In the genomic region with DNA sequence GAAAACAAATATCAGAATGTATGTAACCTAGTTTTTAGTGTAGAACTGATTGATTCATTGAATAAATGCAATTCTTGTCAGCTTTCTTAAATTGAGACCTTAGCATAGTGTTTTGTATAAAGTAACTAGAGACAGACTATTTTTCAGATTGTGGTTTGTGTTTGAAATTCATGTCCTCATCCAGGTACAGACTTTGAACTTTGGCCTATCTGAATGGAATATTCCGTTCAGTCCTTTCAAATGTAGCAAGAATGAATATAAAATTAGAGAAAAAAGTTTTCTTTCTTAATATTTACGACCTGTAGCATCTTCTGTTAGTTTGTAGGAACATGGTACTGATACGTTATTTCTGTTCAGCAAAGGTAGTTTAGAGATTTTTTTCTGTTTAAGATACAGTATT, we compare ENCODE assay signal across 17 cellular contexts.
DNase-seq lines count a peak whose midpoint lies in the region; ATAC-seq and TF ChIP-seq lines count a peak whose summit lies in the region.
"Had no signal": no experiment of that assay in that cellular context is flagged by ENCODE, and none has a peak within 500 bp of the region (broad histone marks: within the 10 kb centered on the region; RNA-seq: fewer than 3 reads in every experiment).

No MANE protein-coding gene starts in this region.

- H3K27ac ChIP-seq in CD4-positive, CD25-positive, alpha-beta regulatory T cell (ENCODE audit: insufficient read depth, low read length, poor library complexity, severe bottlenecking) = peak overlapping the region; percentile 60
- H3K27ac ChIP-seq in right lobe of liver (peak overlapping the region; percentile 12 to 42 (median 12)), left ventricle myocardium inferior (replicated peaks) (no peak overlapping the region), PC-3 (ENCODE audit: low read length) (no peak overlapping the region)
- H3K27ac ChIP-seq: sigmoid colon had no signal

- intact Hi-C loops in right lobe of liver (cut with DNase I) (no loop called here), left ventricle myocardium inferior (cut with micrococcal nuclease) (no loop called here), PC-3 (cut with micrococcal nuclease) (loop anchor here (2.0 kb wide), 1 partner anchor 15 kb away; no protein-coding TSS in a partner anchor)

- H3K9me3 Mint-ChIP-seq in CD4-positive, CD25-positive, alpha-beta regulatory T cell = no peaks in the 10 kb centered on the region
- no peaks in the 10 kb centered on the region for H3K9me3 Mint-ChIP-seq in activated naive CD8-positive, alpha-beta T cell (ENCODE audit: low read depth)

- no peaks in the 10 kb centered on the region for H3K27me3 ChIP-seq in CD4-positive, CD25-positive, alpha-beta regulatory T cell (ENCODE audit: control insufficient read depth, insufficient read depth, low read length)
- no peaks in the 10 kb centered on the region for H3K27me3 ChIP-seq in right lobe of liver
- no peaks in the 10 kb centered on the region for H3K27me3 ChIP-seq in left ventricle myocardium inferior (ENCODE audit: low read depth)
- no peaks in the 10 kb centered on the region for H3K27me3 ChIP-seq in PC-3 (ENCODE audit: low read length)
- H3K27me3 ChIP-seq: sigmoid colon had no signal

- no peaks in the 10 kb centered on the region for H3K9me2 ChIP-seq in PC-3 (replicated peaks; ENCODE audit: low read length)

- 47% methylated on average over 3 of the region's 3 CpGs for WGBS in right lobe of liver (ENCODE audit: insufficient coverage, low coverage, low lambda C conversion rate, missing lambda C conversion rate)

- CTCF ChIA-PET in PC-3 (lab: Charles Lee) = no interaction called here

- 0 out of 2 replicates have a peak, but pooled peaks cover 6% of the 10 kb centered on the region for H4K20me1 ChIP-seq in PC-3 (ENCODE audit: low read length)

- H3K79me2 ChIP-seq in PC-3 (ENCODE audit: low read length) = peaks cover 23% of the 10 kb centered on the region

- no peaks in the 10 kb centered on the region for H3K27me3 Mint-ChIP-seq in CD4-positive, CD25-positive, alpha-beta regulatory T cell
- no peaks in the 10 kb centered on the region for H3K27me3 Mint-ChIP-seq in activated naive CD8-positive, alpha-beta T cell

- no TSS peak for BruUV-seq in PC-3 (replicated peaks; lab: Mats Ljungman, UMichigan)

- POLR2A ChIA-PET in PC-3 (lab: Charles Lee; ENCODE audit: unreplicated experiment) = no interaction called here

- H3K4me1 ChIP-seq in CD4-positive, CD25-positive, alpha-beta regulatory T cell (ENCODE audit: control insufficient read depth, insufficient read depth, low read length, poor library complexity, severe bottlenecking) = peaks cover 29% of the 10 kb centered on the region
- H3K4me1 ChIP-seq in right lobe of liver (peaks cover 0 to 14% (median 2%) of the 10 kb centered on the region in 4 donors), left ventricle myocardium inferior (no peaks in the 10 kb centered on the region), PC-3 (ENCODE audit: insufficient read depth, low read length) (no peaks in the 10 kb centered on the region)
- H3K4me1 ChIP-seq: sigmoid colon had no signal

- no peaks in the 10 kb centered on the region for H3K9me3 ChIP-seq in CD4-positive, CD25-positive, alpha-beta regulatory T cell (ENCODE audit: control insufficient read depth in 2 of 2, low read length in 2 of 2)
- H3K9me3 ChIP-seq in right lobe of liver (no peaks in the 10 kb centered on the region), left ventricle myocardium inferior (replicated peaks) (peaks cover 5% of the 10 kb centered on the region), PC-3 (ENCODE audit: low read length) (no peaks in the 10 kb centered on the region)
- H3K9me3 ChIP-seq: sigmoid colon had no signal

- DNase-seq in CD4-positive, CD25-positive, alpha-beta regulatory T cell = no peak
- DNase-seq in GM12865 (ENCODE audit: low read depth) = no peak
- DNase-seq in right lobe of liver = no peak
- no peak for DNase-seq in left ventricle myocardium inferior
- DNase-seq in GDM1 (lab: John Stamatoyannopoulos, UW) = no peak
- DNase-seq in PC-3 = no peak
- DNase-seq in stimulated activated CD8-positive, alpha-beta memory T cell treated with anti-CD3 and anti-CD28 coated beads, Interleukin-4, amount 100 ng/mL, for 48 hours = no peak
- DNase-seq: activated CD4-positive, CD25-positive, alpha-beta regulatory T cell treated with anti-CD3 and anti-CD28 coated beads, Interleukin-2, amount 50 U/mL, for 72 hours; left ventricle myocardium superior; NCI-H1417; NCI-H2171; PC-9; sigmoid colon; stimulated activated CD4-positive, alpha-beta T cell treated with anti-CD3 and anti-CD28 coated beads, Interleukin-2, amount 100 ng/mL, for 24 hours; T-helper 9 cell had no signal

- no peak overlapping the region for H3K9ac ChIP-seq in PC-3 (ENCODE audit: low read length)

- no peak overlapping the region for H3K4me3 Mint-ChIP-seq in CD4-positive, CD25-positive, alpha-beta regulatory T cell
- H3K4me3 Mint-ChIP-seq in activated naive CD8-positive, alpha-beta T cell = peak overlapping the region; percentile 39

- no peak overlapping the region for H2AFZ ChIP-seq in PC-3 (ENCODE audit: low read length)
- H2AFZ ChIP-seq: PC-9 had no signal

- H3K4me3 ChIP-seq in CD4-positive, CD25-positive, alpha-beta regulatory T cell (ENCODE audit: low read depth, low read length) = peak overlapping the region; percentile 63
- H3K4me3 ChIP-seq in GM12865 (ENCODE audit: low read depth, low read length) = peak overlapping the region; percentile 33
- no peak overlapping the region for H3K4me3 ChIP-seq in right lobe of liver
- H3K4me3 ChIP-seq in left ventricle myocardium inferior = no peak overlapping the region
- no peak overlapping the region for H3K4me3 ChIP-seq in PC-3 (ENCODE audit: low read length)
- H3K4me3 ChIP-seq: PC-9, sigmoid colon had no signal

- no peak for TF ChIP-seq CTCF in GM12865 (IDR thresholded peaks at IDR 0.05; ENCODE audit: insufficient read depth, low read depth, low read length, missing control alignments)
- no peak for TF ChIP-seq CTCF in right lobe of liver (IDR thresholded peaks at IDR 0.05)
- TF ChIP-seq CTCF in left ventricle myocardium inferior (IDR thresholded peaks at IDR 0.05; ENCODE audit: borderline replicate concordance) = no peak
- no peak for TF ChIP-seq CTCF in PC-3 (conservative IDR thresholded peaks at IDR 0.05; ENCODE audit: low read depth, low read length)

- ATAC-seq in CD4-positive, CD25-positive, alpha-beta regulatory T cell (ENCODE audit: low read depth in 2 of 2) = no peak
- ATAC-seq in right lobe of liver = peak; percentile 63 to 76 (median 68)
- no peak for ATAC-seq in PC-3
- ATAC-seq: esophagus mucosa, left ventricle myocardium superior had no signal

- H3K36me3 ChIP-seq in CD4-positive, CD25-positive, alpha-beta regulatory T cell (ENCODE audit: control insufficient read depth, insufficient read depth, low read length) = no peaks in the 10 kb centered on the region
- H3K36me3 ChIP-seq in right lobe of liver (no peaks in the 10 kb centered on the region), left ventricle myocardium inferior (no peaks in the 10 kb centered on the region), PC-3 (ENCODE audit: low read depth, low read length) (no peaks in the 10 kb centered on the region)
- H3K36me3 ChIP-seq: sigmoid colon had no signal

- H3F3A ChIP-seq in PC-3 (ENCODE audit: low read length, unreplicated experiment) = no peaks in the 10 kb centered on the region

- peaks cover 37 to 66% (median 63%) of the 10 kb centered on the region in 4 donors for H3K4me1 Mint-ChIP-seq in CD4-positive, CD25-positive, alpha-beta regulatory T cell
- H3K4me1 Mint-ChIP-seq in activated naive CD8-positive, alpha-beta T cell (ENCODE audit: low read depth) = peaks cover 80% of the 10 kb centered on the region

- H3K27ac Mint-ChIP-seq in CD4-positive, CD25-positive, alpha-beta regulatory T cell = peak overlapping the region; percentile 81 to 92 (median 86)
- H3K27ac Mint-ChIP-seq in activated naive CD8-positive, alpha-beta T cell = peak overlapping the region; percentile 97

- H3K4me2 ChIP-seq in PC-3 (ENCODE audit: low read length) = no peak overlapping the region
- H3K4me2 ChIP-seq: PC-9 had no signal

- TF ChIP-seq POLR2A in right lobe of liver (IDR thresholded peaks at IDR 0.05) = no peak

- H3K36me3 Mint-ChIP-seq in CD4-positive, CD25-positive, alpha-beta regulatory T cell = peaks cover 6% of the 10 kb centered on the region
- H3K36me3 Mint-ChIP-seq in activated naive CD8-positive, alpha-beta T cell = peaks cover 12% of the 10 kb centered on the region

Comparison
In these comparisons a context has a peak if more than half of its experiments do, and no peak if none do; other contexts are left out.
1. ATAC-seq: peak in right lobe of liver (4 of 4); none in CD4-positive, CD25-positive, alpha-beta regulatory T cell (0 of 2) and PC-3 (single experiment).
2. H3K27ac ChIP-seq: peak in CD4-positive, CD25-positive, alpha-beta regulatory T cell (single experiment) and right lobe of liver (3 of 3); none in left ventricle myocardium inferior (single experiment) and PC-3 (single experiment).
3. H3K4me3 ChIP-seq: peak in CD4-positive, CD25-positive, alpha-beta regulatory T cell (single experiment) and GM12865 (single experiment); none in right lobe of liver (0 of 3), left ventricle myocardium inferior (single experiment) and PC-3 (single experiment).